ENCODE assay signal across 24 cellular contexts in the genomic region with DNA sequence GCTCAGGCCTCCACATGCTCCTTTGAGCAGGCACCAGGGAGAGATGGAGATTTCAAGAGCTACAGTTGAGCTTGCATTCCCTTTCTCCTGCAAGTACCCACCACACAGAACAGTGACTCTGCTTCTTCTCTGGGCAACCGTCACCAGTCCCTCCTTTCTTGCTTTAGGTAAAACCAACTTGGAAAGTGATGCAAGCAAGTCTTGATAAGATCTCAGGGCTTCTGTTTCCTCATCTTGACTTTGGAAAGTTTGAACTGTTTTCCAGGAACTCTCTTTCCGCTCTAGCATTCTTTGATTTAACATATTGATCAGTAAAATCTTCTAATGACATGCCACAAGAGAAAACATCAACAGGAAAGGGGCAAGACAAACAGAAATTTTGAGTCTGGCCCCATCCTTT.
"Had no signal": no experiment of that assay in that cellular context is flagged by ENCODE, and none has a peak within 500 bp of the region (broad histone marks: within the 10 kb centered on the region; RNA-seq: fewer than 3 reads in every experiment).

No MANE protein-coding gene starts in this region.

- H3K27ac Mint-ChIP-seq: activated naive CD4-positive, alpha-beta T cell treated with anti-CD3 and anti-CD28 coated beads, Interleukin-2, amount 50 U/mL, for 72 hours; activated T-cell treated with anti-CD3 and anti-CD28 coated beads, Interleukin-2, amount 50 U/mL, for 24 hours; activated T-helper 17 cell treated with anti-CD3 and anti-CD28 coated beads, Interleukin-2, amount 50 U/mL, for 72 hours; endodermal cell; naive thymus-derived CD4-positive, alpha-beta T cell; stimulated activated memory B cell treated with anti-CD40 and anti-IgM and Interleukin-4, amounts not matched to agents 10 μg/mL and 1 μg/mL and 100 μg/mL, for 72 hours; T-helper 2 cell treated with Interferon-gamma antibody and Interleukin-4, amounts not matched to agents 5 μg/mL and 100 μg/mL, for 36 hours had no signal

- H3K36me3 ChIP-seq: adrenal gland, gastroesophageal sphincter, lower lobe of right lung, vagina had no signal

- H3K27me3 Mint-ChIP-seq: activated T-helper 17 cell treated with anti-CD3 and anti-CD28 coated beads, Interleukin-2, amount 50 U/mL, for 72 hours had no signal

- H3K4me1 ChIP-seq: adrenal gland, gastroesophageal sphincter, lower lobe of right lung, testis, vagina had no signal

- DNase-seq: activated CD8-positive, alpha-beta memory T cell treated with anti-CD3 and anti-CD28 coated beads for 24 hours; activated CD8-positive, alpha-beta memory T cell treated with anti-CD3 and anti-CD28 coated beads, Interleukin-2, amount 50 U/mL, for 4 hours; activated T-cell treated with anti-CD3 and anti-CD28 coated beads, Interleukin-2, amount 50 U/mL, for 24 hours; adrenal gland; cerebellar nuclear complex; cortex of kidney; endodermal cell; head of caudate nucleus; islet precursor cell; left colon; lower lobe of right lung; naive thymus-derived CD4-positive, alpha-beta T cell; occipital lobe; small intestine; stimulated activated CD4-positive, alpha-beta T cell treated with anti-CD3 and anti-CD28 coated beads, Interleukin-2, amount 100 ng/mL, for 24 hours; testis had no signal

- H3K36me3 Mint-ChIP-seq: activated naive CD4-positive, alpha-beta T cell treated with anti-CD3 and anti-CD28 coated beads, Interleukin-2, amount 50 U/mL, for 72 hours; naive thymus-derived CD4-positive, alpha-beta T cell; stimulated activated memory B cell treated with anti-CD40 and anti-IgM and Interleukin-4, amounts not matched to agents 10 μg/mL and 1 μg/mL and 100 μg/mL, for 72 hours had no signal

- H3K27ac ChIP-seq: adrenal gland, gastroesophageal sphincter, lower lobe of right lung, testis, vagina had no signal

- H3K27me3 ChIP-seq: adrenal gland, gastroesophageal sphincter, testis, vagina had no signal

- H3K4me3 Mint-ChIP-seq: activated T-cell treated with anti-CD3 and anti-CD28 coated beads, Interleukin-2, amount 50 U/mL, for 24 hours; activated T-helper 17 cell treated with anti-CD3 and anti-CD28 coated beads, Interleukin-2, amount 50 U/mL, for 72 hours; endodermal cell; naive thymus-derived CD4-positive, alpha-beta T cell; neural crest cell; stimulated activated memory B cell treated with anti-CD40 and anti-IgM and Interleukin-4, amounts not matched to agents 10 μg/mL and 1 μg/mL and 100 μg/mL, for 72 hours; T-helper 2 cell treated with Interferon-gamma antibody and Interleukin-4, amounts not matched to agents 5 μg/mL and 100 μg/mL, for 36 hours had no signal

- ATAC-seq: activated naive CD4-positive, alpha-beta T cell treated with anti-CD3 and anti-CD28 coated beads, Interleukin-2, amount 50 U/mL, for 72 hours; activated T-helper 17 cell treated with anti-CD3 and anti-CD28 coated beads, Interleukin-2, amount 50 U/mL, for 72 hours; gastroesophageal sphincter; left colon; lower lobe of right lung; naive thymus-derived CD4-positive, alpha-beta T cell; sciatic nerve; stimulated activated memory B cell treated with anti-CD40 and anti-IgM and Interleukin-4, amounts not matched to agents 10 μg/mL and 1 μg/mL and 100 μg/mL, for 72 hours had no signal

- H3K9me3 Mint-ChIP-seq: activated naive CD4-positive, alpha-beta T cell treated with anti-CD3 and anti-CD28 coated beads, Interleukin-2, amount 50 U/mL, for 72 hours; activated T-cell treated with anti-CD3 and anti-CD28 coated beads, Interleukin-2, amount 50 U/mL, for 24 hours; activated T-helper 17 cell treated with anti-CD3 and anti-CD28 coated beads, Interleukin-2, amount 50 U/mL, for 72 hours; endodermal cell; naive thymus-derived CD4-positive, alpha-beta T cell; neural crest cell; stimulated activated memory B cell treated with anti-CD40 and anti-IgM and Interleukin-4, amounts not matched to agents 10 μg/mL and 1 μg/mL and 100 μg/mL, for 72 hours; T-helper 2 cell treated with Interferon-gamma antibody and Interleukin-4, amounts not matched to agents 5 μg/mL and 100 μg/mL, for 36 hours had no signal

- H3K4me1 Mint-ChIP-seq: neural crest cell; stimulated activated memory B cell treated with anti-CD40 and anti-IgM and Interleukin-4, amounts not matched to agents 10 μg/mL and 1 μg/mL and 100 μg/mL, for 72 hours had no signal

- H3K4me3 ChIP-seq: adrenal gland, gastroesophageal sphincter, lower lobe of right lung, testis, vagina had no signal

- H3K9me3 ChIP-seq: adrenal gland, gastroesophageal sphincter, lower lobe of right lung, testis, vagina had no signal
